Comparison of ENCODE assay signal across 8 cellular contexts in the genomic region with DNA sequence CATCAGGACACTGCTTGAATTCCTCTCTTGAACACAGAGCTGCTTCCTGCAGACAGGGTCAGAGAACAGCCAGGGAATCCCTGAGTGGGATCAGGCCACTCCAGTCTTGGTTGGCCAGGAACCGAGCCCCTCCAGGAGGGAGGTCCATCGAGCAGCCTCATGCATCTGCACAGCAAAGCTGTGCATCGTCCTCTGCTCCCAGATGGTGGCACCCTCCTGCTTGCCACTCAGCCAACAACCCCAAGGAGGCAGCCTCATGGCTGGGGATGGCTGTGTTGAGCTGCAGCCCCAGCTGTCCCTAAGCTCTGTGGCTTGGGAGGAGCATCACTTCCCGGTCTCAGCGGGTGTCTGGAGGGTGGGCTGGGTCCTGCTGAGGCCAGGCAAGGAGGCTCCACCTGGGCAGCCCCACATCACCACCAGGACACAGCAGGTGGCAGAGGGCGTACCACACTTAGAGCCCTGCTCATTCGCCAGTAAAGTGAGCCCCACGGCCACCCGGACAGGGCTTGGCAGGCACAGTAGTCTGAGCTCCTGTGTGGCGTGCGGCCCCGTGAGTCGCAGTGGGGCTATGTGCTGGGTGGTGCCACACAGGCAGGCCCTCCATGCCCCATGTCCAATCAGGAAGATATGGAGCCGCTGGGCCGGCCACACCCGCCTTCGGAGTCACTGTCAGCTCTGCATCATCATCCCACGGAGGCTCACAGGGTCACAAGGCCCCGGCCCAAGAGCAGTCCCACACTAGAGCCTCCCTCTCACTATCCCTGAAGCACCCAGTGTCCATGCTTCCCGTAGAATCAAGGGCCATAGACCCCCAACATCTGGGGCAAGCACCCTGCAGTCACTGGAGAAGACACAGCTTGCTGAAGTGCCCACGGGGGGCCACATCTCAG. TPM values are rescaled to one million over a fixed set of nuclear protein-coding genes. Genes with fewer than 3 reads are reported as not detected.
DNase-seq lines count a peak whose midpoint lies in the region; FAIRE-seq and TF ChIP-seq lines count a peak whose summit lies in the region.

No MANE protein-coding gene starts in this region.

- H3K4me2 ChIP-seq in skeletal muscle satellite cell (ENCODE audit: low read length), result peak overlapping the region; percentile 25

- H3K4me1 ChIP-seq in skeletal muscle satellite cell (ENCODE audit: control insufficient read depth, insufficient read depth, low read length), result peaks cover 24% of the 10 kb centered on the region

- CTCF ChIA-PET in RWPE1 (lab: Yijun Ruan, JAX), result interaction anchor here (0.6 to 1.7 kb wide), 3 partner anchors 32 to 133 kb away, joined by 3 to 4 read pairs (median 3); no protein-coding TSS in a partner anchor

- peak; percentile 99 for DNase-seq in 8988T
- DNase-seq in RWPE1 (ENCODE audit: low spot score), result peak; percentile 36
- peak; percentile 80 for DNase-seq in glomerular visceral epithelial cell (ENCODE audit: extremely low spot score)
- DNase-seq in GM12892 (ENCODE audit: insufficient read length), result no peak
- no peak for DNase-seq in stimulated activated CD4-positive, alpha-beta T cell treated with anti-CD3 and anti-CD28 coated beads, Interleukin-15, amount 100 ng/mL, for 24 hours
- DNase-seq in DMS153 treated with DMSO at 0.1 percent for 48 hours (lab: John Stamatoyannopoulos, UW; ENCODE audit: unreplicated experiment), result no peak

- no peak for TF ChIP-seq POLR2A in GM12892 (IDR thresholded peaks at IDR 0.05; ENCODE audit: low read depth, low read length)

- FAIRE-seq in GM12892 (lab: Jason Lieb, UNC), result no peak

- no peak overlapping the region for H3K9ac ChIP-seq in skeletal muscle satellite cell (ENCODE audit: low read depth, low read length)

- POLR2A ChIA-PET in RWPE1 (lab: Yijun Ruan, JAX; ENCODE audit: low non-redundant PET), result no interaction called here

- H3K27ac ChIP-seq in RWPE1, result peak overlapping the region; percentile 33

- H3K4me3 ChIP-seq in skeletal muscle satellite cell (ENCODE audit: low read length), result no peak overlapping the region

- H3K36me3 ChIP-seq in skeletal muscle satellite cell (ENCODE audit: insufficient read depth, low read length), result peaks cover 42% of the 10 kb centered on the region

- no peaks in the 10 kb centered on the region for H3K27me3 ChIP-seq in skeletal muscle satellite cell (ENCODE audit: control insufficient read depth, insufficient read depth, low read length)

- TF ChIP-seq CTCF in GM12873 (IDR thresholded peaks at IDR 0.05; ENCODE audit: insufficient read depth, low read depth, low read length, missing control alignments) (peak; percentile 24), RWPE1 (conservative IDR thresholded peaks at IDR 0.05; ENCODE audit: low read depth) (no peak)

- H3K9me3 ChIP-seq in skeletal muscle satellite cell (replicated peaks; ENCODE audit: low read length), result no peaks in the 10 kb centered on the region

RNA-seq across cellular contexts. Expression of a gene that starts 11.9 kb away (rescaled TPM):
- 54.4 and 55.5 TPM in 2 replicates for total RNA-seq in skeletal muscle satellite cell (2012; rRNA removed)
- polyA plus RNA-seq in GM12892 (2012; ENCODE audit: missing spikeins), result 63.8 TPM

Comparison
In these comparisons a context has a peak if more than half of its experiments do, and no peak if none do; other contexts are left out.
1. DNase-seq: peak in 8988T (single experiment), RWPE1 (single experiment) and glomerular visceral epithelial cell (single experiment); none in GM12892 (single experiment), stimulated activated CD4-positive, alpha-beta T cell treated with anti-CD3 and anti-CD28 coated beads, Interleukin-15, amount 100 ng/mL, for 24 hours (single experiment) and DMS153 treated with DMSO at 0.1 percent for 48 hours (single experiment).